Comparison of ENCODE assay signal across 9 cellular contexts in the genomic region with DNA sequence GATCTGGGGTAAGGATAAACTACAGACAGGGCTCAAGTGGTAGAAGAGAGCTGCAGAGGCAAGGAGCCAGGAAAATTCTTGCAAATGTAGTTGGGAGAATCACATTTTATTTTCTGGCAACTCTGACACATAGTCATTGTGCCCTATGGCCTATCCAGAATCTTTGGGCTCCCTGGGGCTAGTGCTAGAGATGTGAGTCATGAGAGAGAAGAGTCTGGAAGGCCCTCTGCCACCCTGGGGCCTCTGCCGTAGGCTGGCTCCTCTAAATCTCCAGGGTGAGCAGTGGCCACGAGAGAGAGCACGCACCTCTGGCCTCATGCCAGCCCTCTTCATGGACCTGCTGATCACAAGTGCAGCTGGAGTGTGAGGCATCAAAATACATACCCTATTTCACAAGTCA.
DNase-seq lines count a peak whose midpoint lies in the region; ATAC-seq, FAIRE-seq and TF ChIP-seq lines count a peak whose summit lies in the region.
"Had no signal": no experiment of that assay in that cellular context is flagged by ENCODE, and none has a peak within 500 bp of the region (broad histone marks: within the 10 kb centered on the region; RNA-seq: fewer than 3 reads in every experiment).

No MANE protein-coding gene starts in this region.

- H3K9me3 Mint-ChIP-seq in astrocyte (ENCODE audit: unreplicated experiment) = peaks cover 3% of the 10 kb centered on the region

- no peak for TF ChIP-seq CTCF in astrocyte (IDR thresholded peaks at IDR 0.05; ENCODE audit: insufficient read depth, low read depth, low read length)

- no peak overlapping the region for H3K27ac ChIP-seq in astrocyte (ENCODE audit: low read depth, low read length)

- FAIRE-seq in astrocyte (lab: Jason Lieb, UNC) = no peak

- no peaks in the 10 kb centered on the region for H4K20me1 ChIP-seq in astrocyte (ENCODE audit: insufficient read depth, low read length)

- H3K27me3 ChIP-seq in MG63 (no peaks in the 10 kb centered on the region), astrocyte (ENCODE audit: insufficient read depth, low read length) (no peaks in the 10 kb centered on the region)

- H3K4me3 Mint-ChIP-seq in astrocyte (ENCODE audit: unreplicated experiment) = no peak overlapping the region

- peaks cover 16% of the 10 kb centered on the region for H3K4me1 Mint-ChIP-seq in astrocyte (ENCODE audit: low read depth, unreplicated experiment)

- ATAC-seq in GM18873 (IDR thresholded peaks at IDR 0.05; ENCODE audit: low FRiP score, unreplicated experiment) (no peak), GM21825 (IDR thresholded peaks at IDR 0.05; ENCODE audit: unreplicated experiment) (no peak)

- peak; percentile 82 for DNase-seq in AG08395 (ENCODE audit: low spot score)
- DNase-seq in MG63 = peak; percentile 96
- DNase-seq in astrocyte (ENCODE audit: low read depth) = peak; percentile 63
- DNase-seq in kidney tubule cell (ENCODE audit: low spot score) = peak; percentile 74
- DNase-seq in activated CD4-positive, alpha-beta T cell treated with anti-CD3 and anti-CD28 coated beads, Interleukin-2, amount 50 U/mL, for 48 hours = no peak
- DNase-seq in inferior parietal cortex (ENCODE audit: extremely low spot score) = no peak
- DNase-seq: mesendoderm had no signal

- no peaks in the 10 kb centered on the region for H3K27me3 Mint-ChIP-seq in astrocyte (ENCODE audit: low read depth, unreplicated experiment)

- no peaks in the 10 kb centered on the region for H3K79me2 ChIP-seq in astrocyte (ENCODE audit: insufficient read depth, low read length)

- no peak overlapping the region for H3K4me2 ChIP-seq in astrocyte (ENCODE audit: low read length)

- no peaks in the 10 kb centered on the region for H3K36me3 ChIP-seq in MG63
- H3K36me3 ChIP-seq in astrocyte (ENCODE audit: insufficient read depth, low read length) = no peaks in the 10 kb centered on the region

- H3K4me1 ChIP-seq in astrocyte (ENCODE audit: insufficient read depth, low read length) = no peaks in the 10 kb centered on the region

- no peak overlapping the region for H3K9ac ChIP-seq in astrocyte (ENCODE audit: low read length)

- no peak overlapping the region for H3K27ac Mint-ChIP-seq in astrocyte (ENCODE audit: unreplicated experiment)

- H3K36me3 Mint-ChIP-seq in astrocyte (ENCODE audit: low read depth, unreplicated experiment) = no peaks in the 10 kb centered on the region

- H3K9me3 ChIP-seq in MG63 = no peaks in the 10 kb centered on the region
- no peaks in the 10 kb centered on the region for H3K9me3 ChIP-seq in astrocyte (ENCODE audit: insufficient read depth, low read depth, low read length)

- no peak overlapping the region for H2AFZ ChIP-seq in astrocyte (ENCODE audit: low read depth, low read length)

- no peak overlapping the region for H3K4me3 ChIP-seq in MG63
- no peak overlapping the region for H3K4me3 ChIP-seq in astrocyte (ENCODE audit: insufficient read depth, low read depth, low read length)

Comparison
In these comparisons a context has a peak if more than half of its experiments do, and no peak if none do; other contexts are left out.
1. DNase-seq: peak in AG08395 (single experiment), MG63 (single experiment), astrocyte (single experiment) and kidney tubule cell (single experiment); none in activated CD4-positive, alpha-beta T cell treated with anti-CD3 and anti-CD28 coated beads, Interleukin-2, amount 50 U/mL, for 48 hours (0 of 2) and inferior parietal cortex (single experiment).